21 cellular contexts compared by ENCODE assay signal in the genomic region with DNA sequence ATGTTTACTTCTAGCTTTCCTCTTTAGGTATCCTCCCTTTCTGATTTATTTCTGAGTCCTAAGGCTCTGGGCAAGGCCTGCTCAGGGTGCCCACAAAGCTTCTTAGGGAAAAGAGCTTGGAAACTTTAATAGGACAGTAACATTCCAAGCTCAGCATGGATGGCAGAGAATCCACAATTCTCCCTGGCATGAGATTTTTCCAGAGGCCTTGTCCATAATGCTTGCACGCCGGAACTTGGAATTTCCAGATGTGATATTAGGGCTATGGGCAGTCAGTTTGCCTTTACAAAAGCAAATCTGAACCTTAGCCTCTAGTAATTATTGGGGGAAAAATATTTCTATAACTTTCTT.
DNase-seq lines count a peak whose midpoint lies in the region; ATAC-seq and TF ChIP-seq lines count a peak whose summit lies in the region.
"Had no signal": no experiment of that assay in that cellular context is flagged by ENCODE, and none has a peak within 500 bp of the region (broad histone marks: within the 10 kb centered on the region; RNA-seq: fewer than 3 reads in every experiment).

No MANE protein-coding gene starts in this region.

- no peak overlapping the region for H3K4me3 ChIP-seq in SK-N-SH (ENCODE audit: low read depth in 2 of 2, low read length in 1 of 2)
- H3K4me3 ChIP-seq in fibroblast of the aortic adventitia (ENCODE audit: low read depth, low read length): no peak overlapping the region
- H3K4me3 ChIP-seq in osteoblast (ENCODE audit: insufficient read depth, low read length): no peak overlapping the region
- no peak overlapping the region for H3K4me3 ChIP-seq in uterus

- intact Hi-C loops in uterus (cut with DNase I; ENCODE audit: low total_unique reads): no loop called here

- peak overlapping the region; percentile 74; the same call in 1 of the 2 replicates for H2AFZ ChIP-seq in SK-N-SH (ENCODE audit: low read depth)
- peak overlapping the region; percentile 76 for H2AFZ ChIP-seq in osteoblast (ENCODE audit: low read length)

- H3K4me1 ChIP-seq in SK-N-SH (ENCODE audit: control insufficient read depth in 1 of 2, insufficient read depth in 2 of 2, low read depth in 1 of 2, low read length in 1 of 2) (peaks cover 23 to 26% of the 10 kb centered on the region in 2 experiments), osteoblast (ENCODE audit: insufficient read depth, low read length) (peaks cover 22% of the 10 kb centered on the region), uterus (peaks cover 0 to 8% of the 10 kb centered on the region in 2 donors)

- TF ChIP-seq POLR2A in uterus (IDR thresholded peaks at IDR 0.05): no peak

- ATAC-seq in SK-N-SH treated with all-trans-retinoic acid at 6 μM for 48 hours (no peak), HG02623 (IDR thresholded peaks at IDR 0.05; ENCODE audit: unreplicated experiment) (no peak)
- ATAC-seq: activated CD8-positive, alpha-beta T cell treated with anti-CD3 and anti-CD28 coated beads for 36 hours; HCT116; stimulated activated memory B cell treated with anti-CD40 and anti-IgM and Interleukin-4, amounts not matched to agents 10 μg/mL and 1 μg/mL and 100 μg/mL, for 72 hours had no signal

- TF ChIP-seq EP300 in SK-N-SH (IDR thresholded peaks at IDR 0.05; ENCODE audit: borderline replicate concordance in 1 of 2, low read depth in 1 of 2, low read length in 1 of 2): no peak

- DNase-seq in SK-N-SH: no peak
- peak; percentile 6 for DNase-seq in fibroblast of the aortic adventitia (ENCODE audit: low read depth)
- DNase-seq in osteoblast (ENCODE audit: insufficient read length, low spot score, missing footprints): no peak
- DNase-seq in uterus: no peak
- no peak for DNase-seq in central memory CD4-positive, alpha-beta T cell
- DNase-seq in stimulated activated CD4-positive, alpha-beta T cell treated with anti-CD3 and anti-CD28 coated beads, Interleukin-4, amount 100 ng/mL, for 1 hour: no peak
- DNase-seq: activated CD4-positive, CD25-positive, alpha-beta regulatory T cell; activated CD8-positive, alpha-beta T cell treated with anti-CD3 and anti-CD28 coated beads for 36 hours; activated naive CD4-positive, alpha-beta T cell treated with Interleukin-2 at 50 U/mL for 16 hours; Caco-2; Karpas-422; left cardiac atrium; NCI-H1048; NCI-H2081 treated with DMSO at 0.1 percent for 48 hours; NCI-H510A treated with DMSO at 0.1 percent for 48 hours; occipital lobe had no signal

- peak overlapping the region in 1 of 2 experiments; percentile 55; a peak in 2 of 4 replicates for H3K27ac ChIP-seq in SK-N-SH (ENCODE audit: low read depth in 2 of 2, low read length in 1 of 2)
- peak overlapping the region; percentile 20 for H3K27ac ChIP-seq in osteoblast (ENCODE audit: low read depth, low read length)
- H3K27ac ChIP-seq in uterus: peak overlapping the region; percentile 39 to 61
- H3K27ac ChIP-seq: 22Rv1 had no signal

- H3K4me2 ChIP-seq in SK-N-SH (no peak overlapping the region), osteoblast (ENCODE audit: insufficient read depth, low read length) (peak overlapping the region; percentile 44)

- no peak overlapping the region for H3K9ac ChIP-seq in SK-N-SH

- TF ChIP-seq CTCF in SK-N-SH (IDR thresholded peaks at IDR 0.05): no peak
- no peak for TF ChIP-seq CTCF in fibroblast of the aortic adventitia (IDR thresholded peaks at IDR 0.05; ENCODE audit: insufficient read depth, low read length)
- TF ChIP-seq CTCF in osteoblast (IDR thresholded peaks at IDR 0.05; ENCODE audit: extremely low read depth, low read depth, low read length): no peak
- no peak for TF ChIP-seq CTCF in uterus (IDR thresholded peaks at IDR 0.05)

- POLR2A ChIA-PET in SK-N-SH (lab: Yijun Ruan, JAX): no interaction called here

- H3F3A ChIP-seq in SK-N-SH (replicated peaks; ENCODE audit: insufficient read depth): no peaks in the 10 kb centered on the region

- CTCF ChIA-PET in SK-N-SH (lab: Yijun Ruan, JAX): interaction anchor here (0.6 to 1.2 kb wide), 2 partner anchors 65 to 225 kb away, joined by 3 to 4 read pairs; no protein-coding TSS in a partner anchor

- H3K9me2 ChIP-seq in SK-N-SH: no peaks in the 10 kb centered on the region

- H3K27me3 ChIP-seq in SK-N-SH (ENCODE audit: insufficient read depth) (no peaks in the 10 kb centered on the region), osteoblast (ENCODE audit: insufficient read depth, low read length) (no peaks in the 10 kb centered on the region), uterus (no peaks in the 10 kb centered on the region)

- TF ChIP-seq RAD21 in SK-N-SH (IDR thresholded peaks at IDR 0.05; ENCODE audit: low read length): no peak

- H4K20me1 ChIP-seq in SK-N-SH (ENCODE audit: insufficient read depth) (no peaks in the 10 kb centered on the region), osteoblast (ENCODE audit: insufficient read depth, low read length) (no peaks in the 10 kb centered on the region)

- no peaks in the 10 kb centered on the region for H3K36me3 ChIP-seq in SK-N-SH (replicated peaks in 1 of 2; ENCODE audit: control insufficient read depth in 1 of 2, insufficient read depth in 2 of 2, low read length in 1 of 2)
- no peaks in the 10 kb centered on the region for H3K36me3 ChIP-seq in osteoblast (ENCODE audit: insufficient read depth, low read length)
- H3K36me3 ChIP-seq in uterus: no peaks in the 10 kb centered on the region

- H3K79me2 ChIP-seq in SK-N-SH (ENCODE audit: insufficient read depth): no peaks in the 10 kb centered on the region
- H3K79me2 ChIP-seq in osteoblast (ENCODE audit: insufficient read depth, low read length): no peaks in the 10 kb centered on the region

- H3K9me3 ChIP-seq in SK-N-SH (no peaks in the 10 kb centered on the region), osteoblast (ENCODE audit: low read depth, low read length) (no peaks in the 10 kb centered on the region), uterus (no peaks in the 10 kb centered on the region)
- H3K9me3 ChIP-seq: Caco-2 had no signal

- WGBS in SK-N-SH (ENCODE audit: low lambda C conversion rate): 86% methylated on average over 2 of the region's 2 CpGs

TF ChIP-seq in SK-N-SH, 30 proteins besides CTCF, POLR2A, EP300 and RAD21 (continues in another document):
- TF ChIP-seq SMC3 (IDR thresholded peaks at IDR 0.05; ENCODE audit: low read depth, low read length): no peak
- no peak for TF ChIP-seq NFIC (IDR thresholded peaks at IDR 0.05; ENCODE audit: borderline replicate concordance)
- TF ChIP-seq RXRA (IDR thresholded peaks at IDR 0.05; ENCODE audit: borderline replicate concordance, low read depth): no peak
- TF ChIP-seq, protein P1, sequence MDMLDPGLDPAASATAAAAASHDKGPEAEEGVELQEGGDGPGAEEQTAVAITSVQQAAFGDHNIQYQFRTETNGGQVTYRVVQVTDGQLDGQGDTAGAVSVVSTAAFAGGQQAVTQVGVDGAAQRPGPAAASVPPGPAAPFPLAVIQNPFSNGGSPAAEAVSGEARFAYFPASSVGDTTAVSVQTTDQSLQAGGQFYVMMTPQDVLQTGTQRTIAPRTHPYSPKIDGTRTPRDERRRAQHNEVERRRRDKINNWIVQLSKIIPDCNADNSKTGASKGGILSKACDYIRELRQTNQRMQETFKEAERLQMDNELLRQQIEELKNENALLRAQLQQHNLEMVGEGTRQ (IDR thresholded peaks at IDR 0.05; ENCODE audit: borderline replicate concordance, low read depth, low read length): no peak
- TF ChIP-seq GATA2 (CRISPR knock-in tag; IDR thresholded peaks at IDR 0.05): no peak
- TF ChIP-seq, protein P2, sequence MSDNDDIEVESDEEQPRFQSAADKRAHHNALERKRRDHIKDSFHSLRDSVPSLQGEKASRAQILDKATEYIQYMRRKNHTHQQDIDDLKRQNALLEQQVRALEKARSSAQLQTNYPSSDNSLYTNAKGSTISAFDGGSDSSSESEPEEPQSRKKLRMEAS (IDR thresholded peaks at IDR 0.05; ENCODE audit: low read depth): no peak
- no peak for TF ChIP-seq SIN3A (IDR thresholded peaks at IDR 0.05; ENCODE audit: borderline replicate concordance, low read depth, low read length)
- no peak for TF ChIP-seq TCF12 (IDR thresholded peaks at IDR 0.05)
- no peak for TF ChIP-seq MXI1 (IDR thresholded peaks at IDR 0.05; ENCODE audit: low read depth, low read length)
- no peak for TF ChIP-seq GABPA (IDR thresholded peaks at IDR 0.05; ENCODE audit: low read depth)
- TF ChIP-seq FOSL2 (IDR thresholded peaks at IDR 0.05; ENCODE audit: borderline replicate concordance, low read depth): no peak

TF ChIP-seq in SK-N-SH treated with all-trans-retinoic acid at 6 μM for 48 hours, 23 proteins besides CTCF, POLR2A, EP300 and RAD21:
- no peak for TF ChIP-seq BACH2 (CRISPR knock-in tag; IDR thresholded peaks at IDR 0.05; ENCODE audit: borderline replicate concordance)
